1 cellular context compared by ENCODE assay signal in genomic region chr16:1363501-1364041, GRCh38.
TF ChIP-seq lines count a peak whose summit lies in the region.

No MANE protein-coding gene starts in this region.

TF ChIP-seq in H1, 55 proteins besides CTCF, POLR2A, EP300 and RAD21:
- TF ChIP-seq CREB1 (IDR thresholded peaks at IDR 0.05) = 0 out of 2 replicates have a peak, but pooled peaks have one; percentile 10
- no peak for TF ChIP-seq E2F6 (IDR thresholded peaks at IDR 0.05)
- TF ChIP-seq RXRA (IDR thresholded peaks at IDR 0.05; ENCODE audit: insufficient read depth, low read depth, low read length) = no peak
- no peak for TF ChIP-seq BRCA1 (IDR thresholded peaks at IDR 0.05; ENCODE audit: low read depth, low read length)
- TF ChIP-seq EGR1 (IDR thresholded peaks at IDR 0.05; ENCODE audit: borderline replicate concordance, low read depth, low read length) = peak; percentile 13; the same call in 1 of the 2 replicates
- peak; percentile 32; the same call in 1 of the 2 replicates for TF ChIP-seq MAX (IDR thresholded peaks at IDR 0.05)
- TF ChIP-seq GABPA (IDR thresholded peaks at IDR 0.05; ENCODE audit: borderline replicate concordance, insufficient read depth, low read length) = peak; percentile 67; the same call in 1 of the 2 replicates
- no peak for TF ChIP-seq KDM4A (IDR thresholded peaks at IDR 0.05; ENCODE audit: low read depth, low read length, severe bottlenecking)
- 0 out of 2 replicates have a peak, but pooled peaks have one; percentile 21 for TF ChIP-seq FOSL1 (IDR thresholded peaks at IDR 0.05; ENCODE audit: insufficient read depth, low read depth, low read length)
- peak; percentile 40; the same call in 1 of the 2 replicates for TF ChIP-seq POLR2AphosphoS5 (IDR thresholded peaks at IDR 0.05; ENCODE audit: low read depth, low read length)
- no peak for TF ChIP-seq ZNF274 (IDR thresholded peaks at IDR 0.05; ENCODE audit: borderline replicate concordance, extremely low read depth, low read length)
- no peak for TF ChIP-seq SIX5 (IDR thresholded peaks at IDR 0.05; ENCODE audit: low read depth, low read length)
